29 cellular contexts compared by ENCODE assay signal in genomic region chr2:200276472-200276871, GRCh38. TPM values are rescaled to one million over a fixed set of nuclear protein-coding genes. Genes with fewer than 3 reads are reported as not detected.
DNase-seq lines count a peak whose midpoint lies in the region; ATAC-seq, FAIRE-seq and TF ChIP-seq lines count a peak whose summit lies in the region.
"Had no signal": no experiment of that assay in that cellular context is flagged by ENCODE, and none has a peak within 500 bp of the region (broad histone marks: within the 10 kb centered on the region; RNA-seq: fewer than 3 reads in every experiment).

No MANE protein-coding gene starts in this region.

- H3K36me3 Mint-ChIP-seq in GM23338 (ENCODE audit: low read depth) = no peaks in the 10 kb centered on the region
- no peaks in the 10 kb centered on the region for H3K36me3 Mint-ChIP-seq in activated CD4-positive, alpha-beta T cell treated with anti-CD3 and anti-CD28 coated beads, Interleukin-2, amount 10 ng/mL, durations not matched to agents 24 days and 14 days (ENCODE audit: low read depth)
- H3K36me3 Mint-ChIP-seq: CD14-positive monocyte; CD4-positive, alpha-beta memory T cell; CD4-positive, CD25-positive, alpha-beta regulatory T cell had no signal

- intact Hi-C loops in esophagus muscularis mucosa (cut with DNase I) = no loop called here
- intact Hi-C loops in activated CD4-positive, alpha-beta T cell treated with anti-CD3 and anti-CD28 coated beads, Interleukin-2, amount 10 ng/mL, durations not matched to agents 24 days and 14 days (cut with micrococcal nuclease) = no loop called here

- H3K4me3 ChIP-seq in GM23338 (no peak overlapping the region), esophagus muscularis mucosa (no peak overlapping the region), liver (ENCODE audit: low read depth in 1 of 3, low read length in 3 of 3) (no peak overlapping the region)
- H3K4me3 ChIP-seq: BLaER1, GM12878 had no signal

- peaks cover 20% of the 10 kb centered on the region for H3K4me1 Mint-ChIP-seq in GM23338
- no peaks in the 10 kb centered on the region for H3K4me1 Mint-ChIP-seq in activated CD4-positive, alpha-beta T cell treated with anti-CD3 and anti-CD28 coated beads, Interleukin-2, amount 10 ng/mL, durations not matched to agents 24 days and 14 days
- H3K4me1 Mint-ChIP-seq: CD14-positive monocyte; CD4-positive, CD25-positive, alpha-beta regulatory T cell; CD8-positive, alpha-beta memory T cell had no signal

- FAIRE-seq in frontal cortex (lab: Jason Lieb, UNC) = no peak
- FAIRE-seq: A204.1, GM12878, GM12892, GM18507 had no signal

- no peak for TF ChIP-seq POLR2A in esophagus muscularis mucosa (IDR thresholded peaks at IDR 0.05; ENCODE audit: low read depth)

- TF ChIP-seq RAD21 in liver (IDR thresholded peaks at IDR 0.05) = no peak

- H3K4me2 ChIP-seq in GM23338 = no peak overlapping the region
- H3K4me2 ChIP-seq: BLaER1 had no signal

- H4K20me1 ChIP-seq in GM23338 (replicated peaks; ENCODE audit: insufficient read depth) = no peaks in the 10 kb centered on the region
- H4K20me1 ChIP-seq: BLaER1 had no signal

- no peak overlapping the region for H3K9ac ChIP-seq in liver (ENCODE audit: low read depth in 1 of 2, low read length in 2 of 2)
- H3K9ac ChIP-seq: BLaER1 had no signal

- H3K27me3 Mint-ChIP-seq in GM23338 (ENCODE audit: insufficient read depth, low read depth, poor library complexity) = peaks cover 1% of the 10 kb centered on the region
- H3K27me3 Mint-ChIP-seq in activated CD4-positive, alpha-beta T cell treated with anti-CD3 and anti-CD28 coated beads, Interleukin-2, amount 10 ng/mL, durations not matched to agents 24 days and 14 days = peaks cover 13% of the 10 kb centered on the region

- no peak for ATAC-seq in GM23338
- no peak for ATAC-seq in GM21529 (IDR thresholded peaks at IDR 0.05; ENCODE audit: unreplicated experiment)
- ATAC-seq: GM12878 had no signal

- H3K27ac ChIP-seq in GM23338 (ENCODE audit: low read depth) (no peak overlapping the region), esophagus muscularis mucosa (replicated peaks in 1 of 4) (no peak overlapping the region), liver (ENCODE audit: low read depth in 1 of 2, low read length in 2 of 2) (no peak overlapping the region)
- H3K27ac ChIP-seq: BLaER1 had no signal

- no peaks in the 10 kb centered on the region; the same call in 2 of the 3 replicates for H3K9me3 Mint-ChIP-seq in GM23338
- no peaks in the 10 kb centered on the region for H3K9me3 Mint-ChIP-seq in activated CD4-positive, alpha-beta T cell treated with anti-CD3 and anti-CD28 coated beads, Interleukin-2, amount 10 ng/mL, durations not matched to agents 24 days and 14 days
- H3K9me3 Mint-ChIP-seq: CD14-positive monocyte; CD4-positive, alpha-beta memory T cell had no signal

- H3K9me3 ChIP-seq in esophagus muscularis mucosa (no peaks in the 10 kb centered on the region), liver (ENCODE audit: control insufficient read depth in 4 of 4, low read length in 3 of 4) (no peaks in the 10 kb centered on the region)
- H3K9me3 ChIP-seq: BE2C, BLaER1 had no signal

- H3K27ac Mint-ChIP-seq in GM23338 = no peak overlapping the region
- H3K27ac Mint-ChIP-seq in activated CD4-positive, alpha-beta T cell treated with anti-CD3 and anti-CD28 coated beads, Interleukin-2, amount 10 ng/mL, durations not matched to agents 24 days and 14 days = no peak overlapping the region
- H3K27ac Mint-ChIP-seq: CD14-positive monocyte; CD4-positive, alpha-beta memory T cell; CD4-positive, CD25-positive, alpha-beta regulatory T cell; CD8-positive, alpha-beta memory T cell had no signal

- 0 out of 2 replicates have a peak overlapping the region, but pooled peaks have one; percentile 25 for H2AFZ ChIP-seq in GM23338

- 98% methylated on average over 2 of the region's 2 CpGs for WGBS in esophagus muscularis mucosa
- WGBS in liver = 92% methylated on average over 2 of the region's 2 CpGs

- no peaks in the 10 kb centered on the region for H3K27me3 ChIP-seq in GM23338 (ENCODE audit: insufficient read depth)
- H3K27me3 ChIP-seq in esophagus muscularis mucosa = no peaks in the 10 kb centered on the region
- H3K27me3 ChIP-seq in liver (ENCODE audit: control insufficient read depth in 4 of 4, insufficient read depth in 4 of 4, low read length in 3 of 4) = no peaks in the 10 kb centered on the region
- H3K27me3 ChIP-seq: BE2C, BLaER1 had no signal

- H3K36me3 ChIP-seq in GM23338 (ENCODE audit: insufficient read depth) (no peaks in the 10 kb centered on the region), esophagus muscularis mucosa (no peaks in the 10 kb centered on the region), liver (ENCODE audit: control insufficient read depth in 4 of 4, insufficient read depth in 3 of 4, low read depth in 1 of 4, low read length in 3 of 4) (no peaks in the 10 kb centered on the region)
- H3K36me3 ChIP-seq: BE2C, BLaER1 had no signal

- TF ChIP-seq CTCF in GM23338 (conservative IDR thresholded peaks at IDR 0.05; ENCODE audit: low read depth in 2 of 2) (no peak), esophagus muscularis mucosa (IDR thresholded peaks at IDR 0.05) (no peak), liver (IDR thresholded peaks at IDR 0.05; ENCODE audit: low read depth, low read length, missing input control) (no peak)

- H3K9me2 ChIP-seq in GM23338 (ENCODE audit: insufficient read depth) = peaks cover 19% of the 10 kb centered on the region

- no peaks in the 10 kb centered on the region for H3F3A ChIP-seq in GM23338 (replicated peaks; ENCODE audit: low read depth)

- H3K79me2 ChIP-seq in GM23338 (replicated peaks; ENCODE audit: insufficient read depth) = no peaks in the 10 kb centered on the region

- peaks cover 21% of the 10 kb centered on the region for H3K4me1 ChIP-seq in GM23338 (ENCODE audit: insufficient read depth)
- no peaks in the 10 kb centered on the region for H3K4me1 ChIP-seq in esophagus muscularis mucosa
- peaks cover 0 to 7% (median 4%) of the 10 kb centered on the region in 4 donors for H3K4me1 ChIP-seq in liver (ENCODE audit: control insufficient read depth in 4 of 4, insufficient read depth in 4 of 4, low read length in 3 of 4)
- H3K4me1 ChIP-seq: BE2C had no signal

- no peak overlapping the region for H3K4me3 Mint-ChIP-seq in GM23338
- no peak overlapping the region for H3K4me3 Mint-ChIP-seq in activated CD4-positive, alpha-beta T cell treated with anti-CD3 and anti-CD28 coated beads, Interleukin-2, amount 10 ng/mL, durations not matched to agents 24 days and 14 days
- H3K4me3 Mint-ChIP-seq: CD14-positive monocyte; CD4-positive, alpha-beta memory T cell; CD4-positive, CD25-positive, alpha-beta regulatory T cell; CD8-positive, alpha-beta memory T cell had no signal

- DNase-seq in GM23338 (ENCODE audit: low spot score) (no peak), NCI-H526 treated with DMSO at 0.1 percent for 48 hours (lab: John Stamatoyannopoulos, UW) (peak; percentile 53), esophagus muscularis mucosa (ENCODE audit: extremely low spot score) (peak; percentile 14), frontal cortex (ENCODE audit: low spot score in 2 of 2) (no peak), amygdala (lab: John Stamatoyannopoulos, UW) (no peak)
- no peak for DNase-seq in activated CD4-positive, alpha-beta T cell treated with anti-CD3 and anti-CD28 coated beads, Interleukin-2, amount 10 ng/mL, durations not matched to agents 24 days and 14 days
- DNase-seq: 8988T; ACHN; BE2C; CD4-positive, alpha-beta memory T cell; CD4-positive, CD25-positive, alpha-beta regulatory T cell; CD8-positive, alpha-beta memory T cell; COR-L47; DMS 273 treated with DMSO at 0.1 percent for 48 hours; DMS153; DMS53; DMS79; DND-41; EL; GDM1 had no signal

- TF ChIP-seq EP300 in esophagus muscularis mucosa (IDR thresholded peaks at IDR 0.05) = no peak

TF ChIP-seq in GM23338, 12 proteins besides CTCF, POLR2A, EP300 and RAD21 (continues in another document):
- TF ChIP-seq ETS1 (IDR thresholded peaks at IDR 0.05) = no peak
- TF ChIP-seq EZH2phosphoT487 (IDR thresholded peaks at IDR 0.05; ENCODE audit: unreplicated experiment) = no peak
- TF ChIP-seq CREB1 (CRISPR knock-in tag; IDR thresholded peaks at IDR 0.05; ENCODE audit: low read depth) = no peak
- TF ChIP-seq EZH2 (IDR thresholded peaks at IDR 0.05; ENCODE audit: low read depth, unreplicated experiment) = no peak
- TF ChIP-seq POLR2AphosphoS5 (IDR thresholded peaks at IDR 0.05; ENCODE audit: low read depth) = no peak
- TF ChIP-seq STAT1 (IDR thresholded peaks at IDR 0.05; ENCODE audit: unreplicated experiment) = no peak

TF ChIP-seq in liver, 16 proteins besides CTCF, POLR2A, EP300 and RAD21:
- TF ChIP-seq HNF4A (conservative IDR thresholded peaks at IDR 0.05) (peak; percentile 32 to 65), RXRA (IDR thresholded peaks at IDR 0.05) (no peak), HNF4G (IDR thresholded peaks at IDR 0.05) (peak; percentile 20)
- TF ChIP-seq, protein P1, sequence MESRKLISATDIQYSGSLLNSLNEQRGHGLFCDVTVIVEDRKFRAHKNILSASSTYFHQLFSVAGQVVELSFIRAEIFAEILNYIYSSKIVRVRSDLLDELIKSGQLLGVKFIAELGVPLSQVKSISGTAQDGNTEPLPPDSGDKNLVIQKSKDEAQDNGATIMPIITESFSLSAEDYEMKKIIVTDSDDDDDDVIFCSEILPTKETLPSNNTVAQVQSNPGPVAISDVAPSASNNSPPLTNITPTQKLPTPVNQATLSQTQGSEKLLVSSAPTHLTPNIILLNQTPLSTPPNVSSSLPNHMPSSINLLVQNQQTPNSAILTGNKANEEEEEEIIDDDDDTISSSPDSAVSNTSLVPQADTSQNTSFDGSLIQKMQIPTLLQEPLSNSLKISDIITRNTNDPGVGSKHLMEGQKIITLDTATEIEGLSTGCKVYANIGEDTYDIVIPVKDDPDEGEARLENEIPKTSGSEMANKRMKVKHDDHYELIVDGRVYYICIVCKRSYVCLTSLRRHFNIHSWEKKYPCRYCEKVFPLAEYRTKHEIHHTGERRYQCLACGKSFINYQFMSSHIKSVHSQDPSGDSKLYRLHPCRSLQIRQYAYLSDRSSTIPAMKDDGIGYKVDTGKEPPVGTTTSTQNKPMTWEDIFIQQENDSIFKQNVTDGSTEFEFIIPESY (IDR thresholded peaks at IDR 0.05) = no peak

RNA-seq across cellular contexts. Expression of gene SPATS2L, which starts 30.0 kb away (rescaled TPM):
- total RNA-seq in GM23338 (2014; rRNA removed; shearing (Covaris generic)) = 118 and 146 TPM in 2 replicates
- 154 and 263 TPM in 2 replicates for polyA plus RNA-seq in GM23338 (2016; fragmentation: Nextera tagmentation; extraction: Ambion mirVana)
- total RNA-seq in esophagus muscularis mucosa = 100 to 1,000 TPM in 1 of 4 donors, 10 to 100 TPM in 3; 51.9 to 151 (median 78.9) TPM
- 10 to 100 TPM; 31.4 to 46.9 TPM for total RNA-seq in liver
- 10 to 100 TPM; 37.8 to 49.9 TPM for polyA plus RNA-seq in liver
- total RNA-seq in frontal cortex = 40.8 TPM
- 42.0 and 42.9 TPM in 2 replicates for total RNA-seq in activated CD4-positive, alpha-beta T cell treated with anti-CD3 and anti-CD28 coated beads, Interleukin-2, amount 10 ng/mL, durations not matched to agents 24 days and 14 days
- total RNA-seq: G401 had no signal

Comparison
In these comparisons a context has a peak if more than half of its experiments do, and no peak if none do; other contexts are left out.
1. DNase-seq: peak in NCI-H526 treated with DMSO at 0.1 percent for 48 hours (single experiment) and esophagus muscularis mucosa (single experiment); none in GM23338 (single experiment), frontal cortex (0 of 2), amygdala (0 of 56) and activated CD4-positive, alpha-beta T cell treated with anti-CD3 and anti-CD28 coated beads, Interleukin-2, amount 10 ng/mL, durations not matched to agents 24 days and 14 days (single experiment).